Comparison of ENCODE assay signal across 22 cellular contexts in genomic region chr6:16649895-16650294, GRCh38.
"Had no signal": no experiment of that assay in that cellular context is flagged by ENCODE, and none has a peak within 500 bp of the region (broad histone marks: within the 10 kb centered on the region; RNA-seq: fewer than 3 reads in every experiment).

No MANE protein-coding gene starts in this region.

- H3K27me3 ChIP-seq: ascending aorta, body of pancreas, MG63, SJSA1 had no signal

- DNase-seq: activated CD4-positive, alpha-beta T cell treated with anti-CD3 and anti-CD28 coated beads for 48 hours; activated CD4-positive, alpha-beta T cell treated with anti-CD3 and anti-CD28 coated beads, Interleukin-2, amount 50 U/mL, for 4 hours; activated CD4-positive, CD25-positive, alpha-beta regulatory T cell treated with anti-CD3 and anti-CD28 coated beads, Interleukin-2, amount 50 U/mL, for 72 hours; activated CD8-positive, alpha-beta memory T cell treated with anti-CD3 and anti-CD28 coated beads, Interleukin-2, amount 50 U/mL, for 48 hours; activated CD8-positive, alpha-beta T cell treated with anti-CD3 and anti-CD28 coated beads, Interleukin-2, amount 10 ng/mL, durations not matched to agents 7 days and 5 days; activated gamma-delta T cell; activated naive CD4-positive, alpha-beta T cell treated with anti-CD3 and anti-CD28 coated beads, Interleukin-2, amount 10 ng/mL, durations not matched to agents 7 days and 5 days; activated T-cell treated with anti-CD3 and anti-CD28 coated beads, Interleukin-2, amount 50 U/mL, for 24 hours; body of pancreas; MG63; NCI-H1092 treated with DMSO at 0.1 percent for 48 hours; NCI-H1417 treated with DMSO at 0.1 percent for 48 hours; NCI-H187; NCI-H2081; NCI-H446; NCI-H524; SHP77; SW 1271 had no signal

- H3K36me3 ChIP-seq: MG63 had no signal

- H3K4me3 Mint-ChIP-seq: activated CD8-positive, alpha-beta T cell treated with anti-CD3 and anti-CD28 coated beads, Interleukin-2, amount 10 ng/mL, durations not matched to agents 7 days and 5 days; activated naive CD4-positive, alpha-beta T cell treated with anti-CD3 and anti-CD28 coated beads, Interleukin-2, amount 10 ng/mL, durations not matched to agents 7 days and 5 days; activated T-cell treated with anti-CD3 and anti-CD28 coated beads, Interleukin-2, amount 50 U/mL, for 24 hours; central memory CD8-positive, alpha-beta T cell had no signal

- H3K9me3 ChIP-seq: ascending aorta, body of pancreas, MG63, SJSA1 had no signal

- H3K27ac ChIP-seq: ascending aorta, body of pancreas, SJSA1 had no signal

- H3K9me3 Mint-ChIP-seq: activated naive CD4-positive, alpha-beta T cell treated with anti-CD3 and anti-CD28 coated beads, Interleukin-2, amount 10 ng/mL, durations not matched to agents 7 days and 5 days; activated T-cell treated with anti-CD3 and anti-CD28 coated beads, Interleukin-2, amount 50 U/mL, for 24 hours; central memory CD8-positive, alpha-beta T cell had no signal

- H3K27me3 Mint-ChIP-seq: activated naive CD4-positive, alpha-beta T cell treated with anti-CD3 and anti-CD28 coated beads, Interleukin-2, amount 10 ng/mL, durations not matched to agents 7 days and 5 days; activated T-cell treated with anti-CD3 and anti-CD28 coated beads, Interleukin-2, amount 50 U/mL, for 24 hours; central memory CD8-positive, alpha-beta T cell had no signal

- H3K4me3 ChIP-seq: ascending aorta, body of pancreas, MG63, SJSA1 had no signal

- ATAC-seq: activated CD8-positive, alpha-beta T cell treated with anti-CD3 and anti-CD28 coated beads, Interleukin-2, amount 10 ng/mL, durations not matched to agents 7 days and 5 days; body of pancreas; SK-N-SH treated with all-trans-retinoic acid at 6 μM for 48 hours had no signal

- H3K27ac Mint-ChIP-seq: activated CD8-positive, alpha-beta T cell treated with anti-CD3 and anti-CD28 coated beads, Interleukin-2, amount 10 ng/mL, durations not matched to agents 7 days and 5 days; activated naive CD4-positive, alpha-beta T cell treated with anti-CD3 and anti-CD28 coated beads, Interleukin-2, amount 10 ng/mL, durations not matched to agents 7 days and 5 days; activated T-cell treated with anti-CD3 and anti-CD28 coated beads, Interleukin-2, amount 50 U/mL, for 24 hours had no signal

- H3K4me1 ChIP-seq: body of pancreas had no signal
